27 cellular contexts compared by ENCODE assay signal in the genomic region with DNA sequence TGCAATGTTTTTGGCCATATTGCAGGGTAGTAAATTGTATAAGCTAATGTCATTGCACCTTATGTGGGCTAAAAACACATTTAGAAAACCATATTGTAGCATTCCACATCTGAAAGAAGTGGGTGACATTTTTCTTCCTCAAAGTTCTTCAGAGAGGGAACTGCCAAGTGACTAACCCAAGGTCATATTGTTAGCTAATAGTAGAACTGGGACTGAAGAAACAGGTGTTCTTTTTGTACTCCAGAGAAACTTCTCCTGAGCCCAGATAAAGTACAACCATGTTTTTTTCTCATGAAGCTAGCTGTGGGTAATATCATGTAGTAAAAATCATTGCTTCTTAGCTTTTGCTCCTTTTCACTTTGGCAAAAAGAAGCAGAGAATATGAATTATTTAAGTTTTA.
"Had no signal": no experiment of that assay in that cellular context is flagged by ENCODE, and none has a peak within 500 bp of the region (broad histone marks: within the 10 kb centered on the region; RNA-seq: fewer than 3 reads in every experiment).

No MANE protein-coding gene starts in this region.

- H3K27ac ChIP-seq: stomach, suprapubic skin, testis, thyroid gland, tibial artery, tibial nerve, transverse colon, upper lobe of left lung, upper lobe of right lung, uterus, vagina had no signal

- H3K27me3 ChIP-seq: stomach, suprapubic skin, testis, thyroid gland, tibial artery, tibial nerve, transverse colon, upper lobe of left lung, upper lobe of right lung, uterus, vagina had no signal

- DNase-seq: stimulated activated CD4-positive, alpha-beta T cell treated with anti-CD3 and anti-CD28 coated beads, Interleukin-2, amount 100 ng/mL, for 48 hours; stimulated activated CD4-positive, alpha-beta T cell treated with anti-CD3 and anti-CD28 coated beads, Interleukin-4, amount 100 ng/mL, for 1 hour; stimulated activated CD4-positive, alpha-beta T cell treated with anti-CD3 and anti-CD28 coated beads, Interleukin-4, amount 100 ng/mL, for 24 hours; stimulated activated CD4-positive, alpha-beta T cell treated with anti-CD3 and anti-CD28 coated beads, Interleukin-4, amount 100 ng/mL, for 4 hours; stimulated activated CD8-positive, alpha-beta memory T cell treated with anti-CD3 and anti-CD28 coated beads, Interleukin-4, amount 100 ng/mL, for 48 hours; stimulated activated naive B cell treated with anti-CD40 and anti-IgM and Interleukin-4, amounts not matched to agents 10 μg/mL and 1 μg/mL and 100 μg/mL, for 72 hours; stimulated activated naive CD4-positive, alpha-beta T cell; stimulated activated naive CD4-positive, alpha-beta T cell treated with Interleukin-2 at 50 U/mL for 16 hours; stimulated activated naive CD8-positive, alpha-beta T cell treated with anti-CD3 and anti-CD28 coated beads, Interleukin-15, amount 100 ng/mL, for 72 hours; stimulated activated naive CD8-positive, alpha-beta T cell treated with anti-CD3 and anti-CD28 coated beads, Interleukin-15, Interleukin-2, amounts not matched to agents 100 U/mL and 50 U/mL, for 24 hours; stomach; substantia nigra; testis; thyroid gland; tibial artery; transverse colon; trophoblast cell; upper lobe of left lung; upper lobe of right lung; uterus had no signal

- H3K36me3 ChIP-seq: stomach, suprapubic skin, thoracic aorta, thyroid gland, tibial artery, tibial nerve, transverse colon, upper lobe of left lung, upper lobe of right lung, uterus, vagina had no signal

- FAIRE-seq: urothelium cell line had no signal

- H3K4me1 ChIP-seq: stomach, suprapubic skin, testis, thyroid gland, tibial nerve, transverse colon, upper lobe of left lung, upper lobe of right lung, uterus, vagina had no signal

- H3K4me3 ChIP-seq: stomach, suprapubic skin, testis, thoracic aorta, thyroid gland, tibial artery, tibial nerve, transverse colon, upper lobe of left lung, upper lobe of right lung, uterus, vagina had no signal

- H3K9me3 ChIP-seq: stomach, suprapubic skin, testis, thoracic aorta, thyroid gland, tibial artery, tibial nerve, transverse colon, upper lobe of left lung, upper lobe of right lung, uterus, vagina had no signal

- ATAC-seq: stimulated activated effector memory CD8-positive, alpha-beta T cell treated with anti-CD3 and anti-CD28 coated beads, Interleukin-12 subunit alpha, Interleukin-12 subunit beta, amount 100 ng/mL, for 72 hours; stimulated activated memory B cell treated with anti-CD40 and anti-IgM and Interleukin-4, amounts not matched to agents 10 μg/mL and 1 μg/mL and 100 μg/mL, for 72 hours; stimulated activated naive B cell treated with anti-CD40 and anti-IgM and Interleukin-4, amounts not matched to agents 10 μg/mL and 1 μg/mL and 100 μg/mL, for 72 hours; stimulated activated naive CD8-positive, alpha-beta T cell treated with anti-CD3 and anti-CD28 coated beads, Interleukin-15, amount 100 ng/mL, for 72 hours; stimulated activated naive CD8-positive, alpha-beta T cell treated with anti-CD3 and anti-CD28 coated beads, Interleukin-15, Interleukin-2, amounts not matched to agents 100 U/mL and 50 U/mL, for 24 hours; upper lobe of right lung had no signal
